Comparison of ENCODE assay signal across 8 cellular contexts in the genomic region with DNA sequence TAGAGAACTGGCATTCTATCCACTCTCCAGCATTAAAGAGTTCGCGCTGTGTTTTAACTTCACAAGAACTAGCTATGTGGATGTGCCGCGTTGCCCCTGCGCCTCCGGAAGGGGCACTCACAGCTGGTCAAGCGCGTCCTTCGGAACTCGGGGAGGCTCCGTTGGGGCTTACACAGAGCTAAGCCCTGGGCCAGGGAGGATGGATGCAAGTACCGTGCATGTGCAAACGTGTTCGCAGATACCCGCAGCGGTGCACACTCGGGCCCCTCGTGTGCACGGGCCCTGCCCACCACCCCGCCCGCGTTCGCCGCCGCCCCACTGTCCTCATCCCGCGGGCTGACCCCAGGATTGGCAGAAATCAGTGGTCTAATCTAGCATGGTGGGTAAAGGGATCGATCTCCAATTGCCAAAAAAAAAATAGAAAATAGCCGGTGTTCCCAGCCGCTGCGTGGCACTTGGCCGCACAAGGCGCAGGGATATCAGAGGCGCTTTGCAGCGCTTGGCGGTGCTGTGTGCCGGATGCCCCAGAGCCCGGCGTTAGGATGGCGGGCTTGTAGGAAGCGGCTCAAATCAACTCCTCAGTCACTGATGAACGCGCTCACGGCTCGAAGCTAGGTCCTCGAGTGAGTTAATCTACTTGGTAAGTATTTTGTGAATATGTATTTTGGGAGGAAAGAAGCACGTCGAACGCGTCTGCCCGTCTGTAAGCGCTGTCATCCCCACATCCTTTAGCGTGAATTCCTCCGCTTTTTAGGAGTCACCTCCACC. TPM values are rescaled to one million over a fixed set of nuclear protein-coding genes. Genes with fewer than 3 reads are reported as not detected.
DNase-seq lines count a peak whose midpoint lies in the region; ATAC-seq and TF ChIP-seq lines count a peak whose summit lies in the region.

No MANE protein-coding gene starts in this region.

- no peaks in the 10 kb centered on the region; the same call in 2 of the 3 replicates for H3K36me3 Mint-ChIP-seq in GM23338 (ENCODE audit: low read depth)

- H3K9ac ChIP-seq in iPS-15b (ENCODE audit: low read depth, low read length) (no peak overlapping the region), skeletal muscle satellite cell (ENCODE audit: low read depth, low read length) (no peak overlapping the region)

- no peaks in the 10 kb centered on the region for H3K9me2 ChIP-seq in GM23338 (ENCODE audit: insufficient read depth)

- H4K20me1 ChIP-seq in GM23338 (replicated peaks; ENCODE audit: insufficient read depth) = 0 out of 2 replicates have a peak, but pooled peaks cover 5% of the 10 kb centered on the region

- H3K27ac ChIP-seq in 22Rv1 (peak overlapping the region; percentile 63), GM23338 (ENCODE audit: low read depth) (no peak overlapping the region)

- no peaks in the 10 kb centered on the region for H3K79me2 ChIP-seq in GM23338 (replicated peaks; ENCODE audit: insufficient read depth)

- peaks cover 40% of the 10 kb centered on the region for H3K4me1 Mint-ChIP-seq in GM23338

- DNase-seq in GM23338 (ENCODE audit: low spot score) (peak; percentile 64), amniotic epithelial cell (ENCODE audit: low read depth) (peak; percentile 73), kidney glomerular epithelial cell (lab: John Stamatoyannopoulos, UW) (no peak)

- no peaks in the 10 kb centered on the region for H3F3A ChIP-seq in GM23338 (replicated peaks; ENCODE audit: low read depth)

- H2AFZ ChIP-seq in GM23338 = peak overlapping the region; percentile 88

- H3K4me3 ChIP-seq in GM23338 = peak overlapping the region; percentile 69
- peak overlapping the region; percentile 58 for H3K4me3 ChIP-seq in iPS-15b (ENCODE audit: low read depth, low read length)
- peak overlapping the region; percentile 70 for H3K4me3 ChIP-seq in skeletal muscle satellite cell (ENCODE audit: low read length)

- H3K36me3 ChIP-seq in GM23338 (ENCODE audit: insufficient read depth) (no peaks in the 10 kb centered on the region), iPS-15b (ENCODE audit: control insufficient read depth, insufficient read depth, low read length) (no peaks in the 10 kb centered on the region), skeletal muscle satellite cell (ENCODE audit: insufficient read depth, low read length) (no peaks in the 10 kb centered on the region)

- TF ChIP-seq CTCF in 22Rv1 (IDR thresholded peaks at IDR 0.05) = peak; percentile 30
- TF ChIP-seq CTCF in GM23338 (conservative IDR thresholded peaks at IDR 0.05; ENCODE audit: low read depth in 2 of 2) = peak in 1 of 2 experiments; percentile 32; a peak in 1 of 4 replicates

- H3K4me3 Mint-ChIP-seq in GM23338 = peak overlapping the region; percentile 68

- peaks cover 82% of the 10 kb centered on the region for H3K27me3 ChIP-seq in GM23338 (ENCODE audit: insufficient read depth)
- peaks cover 73% of the 10 kb centered on the region for H3K27me3 ChIP-seq in iPS-15b (ENCODE audit: control insufficient read depth, insufficient read depth, low read length)
- H3K27me3 ChIP-seq in skeletal muscle satellite cell (ENCODE audit: control insufficient read depth, insufficient read depth, low read length) = peaks cover 42% of the 10 kb centered on the region

- peaks cover 71% of the 10 kb centered on the region for H3K27me3 Mint-ChIP-seq in GM23338 (ENCODE audit: insufficient read depth, low read depth, poor library complexity)

- H3K4me2 ChIP-seq in GM23338 (peak overlapping the region; percentile 93), skeletal muscle satellite cell (ENCODE audit: low read length) (peak overlapping the region; percentile 83)

- no peaks in the 10 kb centered on the region; the same call in 2 of the 3 replicates for H3K9me3 Mint-ChIP-seq in GM23338

- peak; percentile 14 for ATAC-seq in GM23338
- no peak for ATAC-seq in HG03439 (IDR thresholded peaks at IDR 0.05; ENCODE audit: unreplicated experiment)
- no peak for ATAC-seq in HG03135 (IDR thresholded peaks at IDR 0.05; ENCODE audit: unreplicated experiment)

- H3K4me1 ChIP-seq in GM23338 (ENCODE audit: insufficient read depth) = peaks cover 38% of the 10 kb centered on the region
- no peaks in the 10 kb centered on the region for H3K4me1 ChIP-seq in iPS-15b (ENCODE audit: control insufficient read depth, insufficient read depth, low read length)
- peaks cover 30% of the 10 kb centered on the region for H3K4me1 ChIP-seq in skeletal muscle satellite cell (ENCODE audit: control insufficient read depth, insufficient read depth, low read length)

- no peak overlapping the region for H3K27ac Mint-ChIP-seq in GM23338

- H3K9me3 ChIP-seq in iPS-15b (ENCODE audit: control insufficient read depth, insufficient read depth, low read length) (no peaks in the 10 kb centered on the region), skeletal muscle satellite cell (replicated peaks; ENCODE audit: low read length) (no peaks in the 10 kb centered on the region)

TF ChIP-seq in GM23338, 12 proteins besides CTCF, POLR2A, EP300 and RAD21:
- TF ChIP-seq EZH2 (IDR thresholded peaks at IDR 0.05; ENCODE audit: low read depth, unreplicated experiment) (peak; percentile 50), EZH2phosphoT487 (IDR thresholded peaks at IDR 0.05; ENCODE audit: unreplicated experiment) (peak; percentile 43), NANOG (IDR thresholded peaks at IDR 0.05; ENCODE audit: borderline replicate concordance) (no peak)
- TF ChIP-seq, protein P1, sequence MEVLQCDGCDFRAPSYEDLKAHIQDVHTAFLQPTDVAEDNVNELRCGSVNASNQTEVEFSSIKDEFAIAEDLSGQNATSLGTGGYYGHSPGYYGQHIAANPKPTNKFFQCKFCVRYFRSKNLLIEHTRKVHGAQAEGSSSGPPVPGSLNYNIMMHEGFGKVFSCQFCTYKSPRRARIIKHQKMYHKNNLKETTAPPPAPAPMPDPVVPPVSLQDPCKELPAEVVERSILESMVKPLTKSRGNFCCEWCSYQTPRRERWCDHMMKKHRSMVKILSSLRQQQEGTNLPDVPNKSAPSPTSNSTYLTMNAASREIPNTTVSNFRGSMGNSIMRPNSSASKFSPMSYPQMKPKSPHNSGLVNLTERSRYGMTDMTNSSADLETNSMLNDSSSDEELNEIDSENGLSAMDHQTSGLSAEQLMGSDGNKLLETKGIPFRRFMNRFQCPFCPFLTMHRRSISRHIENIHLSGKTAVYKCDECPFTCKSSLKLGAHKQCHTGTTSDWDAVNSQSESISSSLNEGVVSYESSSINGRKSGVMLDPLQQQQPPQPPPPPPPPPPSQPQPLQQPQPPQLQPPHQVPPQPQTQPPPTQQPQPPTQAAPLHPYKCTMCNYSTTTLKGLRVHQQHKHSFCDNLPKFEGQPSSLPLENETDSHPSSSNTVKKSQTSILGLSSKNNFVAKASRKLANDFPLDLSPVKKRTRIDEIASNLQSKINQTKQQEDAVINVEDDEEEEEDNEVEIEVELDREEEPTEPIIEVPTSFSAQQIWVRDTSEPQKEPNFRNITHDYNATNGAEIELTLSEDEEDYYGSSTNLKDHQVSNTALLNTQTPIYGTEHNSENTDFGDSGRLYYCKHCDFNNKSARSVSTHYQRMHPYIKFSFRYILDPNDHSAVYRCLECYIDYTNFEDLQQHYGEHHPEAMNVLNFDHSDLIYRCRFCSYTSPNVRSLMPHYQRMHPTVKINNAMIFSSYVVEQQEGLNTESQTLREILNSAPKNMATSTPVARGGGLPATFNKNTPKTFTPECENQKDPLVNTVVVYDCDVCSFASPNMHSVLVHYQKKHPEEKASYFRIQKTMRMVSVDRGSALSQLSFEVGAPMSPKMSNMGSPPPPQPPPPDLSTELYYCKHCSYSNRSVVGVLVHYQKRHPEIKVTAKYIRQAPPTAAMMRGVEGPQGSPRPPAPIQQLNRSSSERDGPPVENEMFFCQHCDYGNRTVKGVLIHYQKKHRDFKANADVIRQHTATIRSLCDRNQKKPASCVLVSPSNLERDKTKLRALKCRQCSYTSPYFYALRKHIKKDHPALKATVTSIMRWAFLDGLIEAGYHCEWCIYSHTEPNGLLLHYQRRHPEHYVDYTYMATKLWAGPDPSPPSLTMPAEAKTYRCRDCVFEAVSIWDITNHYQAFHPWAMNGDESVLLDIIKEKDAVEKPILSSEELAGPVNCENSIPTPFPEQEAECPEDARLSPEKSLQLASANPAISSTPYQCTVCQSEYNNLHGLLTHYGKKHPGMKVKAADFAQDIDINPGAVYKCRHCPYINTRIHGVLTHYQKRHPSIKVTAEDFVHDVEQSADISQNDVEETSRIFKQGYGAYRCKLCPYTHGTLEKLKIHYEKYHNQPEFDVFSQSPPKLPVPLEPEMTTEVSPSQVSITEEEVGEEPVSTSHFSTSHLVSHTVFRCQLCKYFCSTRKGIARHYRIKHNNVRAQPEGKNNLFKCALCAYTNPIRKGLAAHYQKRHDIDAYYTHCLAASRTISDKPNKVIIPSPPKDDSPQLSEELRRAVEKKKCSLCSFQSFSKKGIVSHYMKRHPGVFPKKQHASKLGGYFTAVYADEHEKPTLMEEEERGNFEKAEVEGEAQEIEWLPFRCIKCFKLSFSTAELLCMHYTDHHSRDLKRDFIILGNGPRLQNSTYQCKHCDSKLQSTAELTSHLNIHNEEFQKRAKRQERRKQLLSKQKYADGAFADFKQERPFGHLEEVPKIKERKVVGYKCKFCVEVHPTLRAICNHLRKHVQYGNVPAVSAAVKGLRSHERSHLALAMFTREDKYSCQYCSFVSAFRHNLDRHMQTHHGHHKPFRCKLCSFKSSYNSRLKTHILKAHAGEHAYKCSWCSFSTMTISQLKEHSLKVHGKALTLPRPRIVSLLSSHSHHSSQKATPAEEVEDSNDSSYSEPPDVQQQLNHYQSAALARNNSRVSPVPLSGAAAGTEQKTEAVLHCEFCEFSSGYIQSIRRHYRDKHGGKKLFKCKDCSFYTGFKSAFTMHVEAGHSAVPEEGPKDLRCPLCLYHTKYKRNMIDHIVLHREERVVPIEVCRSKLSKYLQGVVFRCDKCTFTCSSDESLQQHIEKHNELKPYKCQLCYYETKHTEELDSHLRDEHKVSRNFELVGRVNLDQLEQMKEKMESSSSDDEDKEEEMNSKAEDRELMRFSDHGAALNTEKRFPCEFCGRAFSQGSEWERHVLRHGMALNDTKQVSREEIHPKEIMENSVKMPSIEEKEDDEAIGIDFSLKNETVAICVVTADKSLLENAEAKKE (CRISPR knock-in tag; IDR thresholded peaks at IDR 0.05) = no peak

RNA-seq across cellular contexts. Expression of gene PCDH10, which starts 1.0 kb away (rescaled TPM):
- 4.0 and 5.6 TPM in 2 replicates for total RNA-seq in GM23338 (2014; rRNA removed; shearing (Covaris generic))
- 0.75 and 1.2 TPM in 2 replicates for polyA plus RNA-seq in GM23338 (2016; fragmentation: Nextera tagmentation; extraction: Ambion mirVana)
- under 0.01 TPM in 1 of 2 replicates, not detected in the other for total RNA-seq in skeletal muscle satellite cell (2012; rRNA removed)
